In the genomic region with DNA sequence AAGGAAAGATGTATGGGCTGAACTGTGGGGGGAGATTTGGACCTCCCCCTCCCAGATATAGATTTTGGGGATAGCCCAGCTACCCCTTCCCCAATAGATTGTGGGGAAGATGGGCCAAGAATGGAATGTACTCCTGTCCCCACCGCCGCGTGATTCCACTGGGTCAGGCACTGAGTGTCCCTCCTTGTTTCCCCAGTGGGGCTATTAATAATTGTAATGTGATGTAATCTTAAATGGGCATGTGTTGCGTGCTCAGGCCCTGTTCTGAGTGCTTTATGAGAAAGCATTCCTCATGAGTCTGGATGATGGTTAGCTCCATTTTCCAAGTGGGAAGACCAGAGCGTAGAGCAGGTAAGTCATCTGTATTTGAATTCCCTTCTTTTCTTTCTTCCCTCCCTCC, we compare ENCODE assay signal across 6 cellular contexts. TPM values are rescaled to one million over a fixed set of nuclear protein-coding genes. Genes with fewer than 3 reads are reported as not detected.
DNase-seq lines count a peak whose midpoint lies in the region; ATAC-seq and TF ChIP-seq lines count a peak whose summit lies in the region.

No MANE protein-coding gene starts in this region.

- H3K4me1 ChIP-seq in naive thymus-derived CD4-positive, alpha-beta T cell (ENCODE audit: control insufficient read depth in 2 of 2, insufficient read depth in 2 of 2, low read length in 2 of 2), result peaks cover 17 to 19% of the 10 kb centered on the region in 2 donors

- no peak for DNase-seq in astrocyte of the cerebellum (ENCODE audit: low read depth)
- no peak for DNase-seq in naive thymus-derived CD4-positive, alpha-beta T cell
- no peak for DNase-seq in pons (ENCODE audit: low spot score)

- peaks cover 3 to 30% (median 25%) of the 10 kb centered on the region in 5 donors for H3K36me3 Mint-ChIP-seq in naive thymus-derived CD4-positive, alpha-beta T cell

- H3K36me3 ChIP-seq in naive thymus-derived CD4-positive, alpha-beta T cell (ENCODE audit: control insufficient read depth in 2 of 3, insufficient read depth in 3 of 3, low read length in 3 of 3), result peaks cover 7 to 40% (median 18%) of the 10 kb centered on the region in 3 experiments

- H3K9me3 ChIP-seq in naive thymus-derived CD4-positive, alpha-beta T cell (ENCODE audit: control insufficient read depth in 2 of 3, low read length in 3 of 3), result no peaks in the 10 kb centered on the region

- POLR2A ChIA-PET in naive thymus-derived CD4-positive, alpha-beta T cell (lab: Charles Lee), result interaction anchor here (0.7 to 3.6 kb wide), 8 partner anchors 10 to 27 kb away, joined by 3 to 40 read pairs (median 4); a partner anchor contains a TSS

- H3K27ac ChIP-seq in naive thymus-derived CD4-positive, alpha-beta T cell (ENCODE audit: low read depth, low read length), result peak overlapping the region; percentile 93

- ATAC-seq in naive thymus-derived CD4-positive, alpha-beta T cell, result no peak
- no peak for ATAC-seq in HG02642 (IDR thresholded peaks at IDR 0.05; ENCODE audit: poor library complexity, unreplicated experiment)
- ATAC-seq in activated CD4-positive, CD25-positive, alpha-beta regulatory T cell treated with anti-CD3 and anti-CD28 coated beads, Interleukin-2, amount 50 U/mL, for 24 hours, result no peak

- H3K4me3 ChIP-seq in GM12875 (ENCODE audit: low read depth, low read length) (peak overlapping the region; percentile 90), astrocyte of the cerebellum (ENCODE audit: low read depth, low read length) (peak overlapping the region; percentile 94)
- peak overlapping the region; percentile 96 for H3K4me3 ChIP-seq in naive thymus-derived CD4-positive, alpha-beta T cell (ENCODE audit: low read length)

- CTCF ChIA-PET in naive thymus-derived CD4-positive, alpha-beta T cell (lab: Charles Lee), result interaction anchor here (0.5 to 1.4 kb wide), 2 partner anchors 27 to 475 kb away, joined by 4 to 5 read pairs; a partner anchor contains a TSS

- intact Hi-C loops in naive thymus-derived CD4-positive, alpha-beta T cell (cut with micrococcal nuclease), result loop anchor here in 1 of 2 donors (2.0 kb wide), 1 partner anchor 1203 kb away; a partner anchor contains a TSS

- H3K4me3 Mint-ChIP-seq in naive thymus-derived CD4-positive, alpha-beta T cell, result peak overlapping the region; percentile 96 to 100 (median 98)

- peaks cover 0 to 2% (median 0%) of the 10 kb centered on the region in 11 donors for H3K9me3 Mint-ChIP-seq in naive thymus-derived CD4-positive, alpha-beta T cell

- in situ Hi-C loops in astrocyte of the cerebellum (cut with HindIII; ENCODE audit: low sequenced_read_pairs), result no loop called here

- peaks cover 17 to 35% (median 29%) of the 10 kb centered on the region in 7 donors for H3K4me1 Mint-ChIP-seq in naive thymus-derived CD4-positive, alpha-beta T cell

- H3K27me3 Mint-ChIP-seq in naive thymus-derived CD4-positive, alpha-beta T cell, result peaks cover 0 to 5% (median 0%) of the 10 kb centered on the region in 5 donors

- peak overlapping the region in 7 of 9 donors; percentile 56 to 99 (median 97) for H3K27ac Mint-ChIP-seq in naive thymus-derived CD4-positive, alpha-beta T cell

- no peak for TF ChIP-seq CTCF in GM12875 (IDR thresholded peaks at IDR 0.05; ENCODE audit: borderline replicate concordance, insufficient read depth, low read depth, low read length)
- TF ChIP-seq CTCF in astrocyte of the cerebellum (IDR thresholded peaks at IDR 0.05; ENCODE audit: low read depth, low read length, missing control alignments), result no peak

- H3K27me3 ChIP-seq in naive thymus-derived CD4-positive, alpha-beta T cell (ENCODE audit: control insufficient read depth in 2 of 2, insufficient read depth in 2 of 2, low read length in 2 of 2), result peaks cover 0 to 4% of the 10 kb centered on the region in 2 donors

RNA-seq across cellular contexts. Expression of a gene that starts 1.4 kb away (rescaled TPM):
- total RNA-seq in naive thymus-derived CD4-positive, alpha-beta T cell, result 100 to 1,000 TPM in 1 of 5 experiments, 10 to 100 TPM in 4; 68.4 to 181 (median 75.8) TPM
- 100 to 1,000 TPM; 141 to 144 TPM for polyA plus RNA-seq in naive thymus-derived CD4-positive, alpha-beta T cell

RNA-seq across cellular contexts. Expression of a gene that starts 12.1 kb away (rescaled TPM):
- under 1 TPM in 3 of 5 experiments, not detected in 2; 0.29 to 0.60 (median 0.39) TPM for total RNA-seq in naive thymus-derived CD4-positive, alpha-beta T cell
- polyA plus RNA-seq in naive thymus-derived CD4-positive, alpha-beta T cell, result not detected

RNA-seq across cellular contexts. Expression of a gene that starts 12.7 kb away (rescaled TPM):
- 1 to 10 TPM; 1.6 to 2.9 (median 2.6) TPM for total RNA-seq in naive thymus-derived CD4-positive, alpha-beta T cell
- under 1 TPM; 0.12 to 0.22 TPM for polyA plus RNA-seq in naive thymus-derived CD4-positive, alpha-beta T cell

RNA-seq across cellular contexts. Expression of a gene that starts 27.1 kb away (rescaled TPM):
- total RNA-seq in naive thymus-derived CD4-positive, alpha-beta T cell, result 10 to 100 TPM; 33.8 to 56.5 (median 44.7) TPM
- polyA plus RNA-seq in naive thymus-derived CD4-positive, alpha-beta T cell, result 10 to 100 TPM; 16.2 to 29.0 TPM

RNA-seq across cellular contexts. Expression of a gene that starts 40.1 kb away (rescaled TPM):
- total RNA-seq in naive thymus-derived CD4-positive, alpha-beta T cell, result 10 to 100 TPM in 4 of 5 experiments, 1 to 10 TPM in 1; 5.9 to 20.5 (median 18.1) TPM
- polyA plus RNA-seq in naive thymus-derived CD4-positive, alpha-beta T cell, result 1 to 10 TPM in 1 of 2 donors, under 1 TPM in 1; 0.94 to 5.2 TPM
